ENCODE assay signal across 12 cellular contexts in genomic region chr3:149004622-149005021, GRCh38. TPM values are rescaled to one million over a fixed set of nuclear protein-coding genes. Genes with fewer than 3 reads are reported as not detected.
A peak's percentile ranks its signal among the peaks of the same experiment; 100 is the strongest.
DNase-seq lines count a peak whose midpoint lies in the region; ATAC-seq, FAIRE-seq and TF ChIP-seq lines count a peak whose summit lies in the region.
"Had no signal": no experiment of that assay in that cellular context is flagged by ENCODE, and none has a peak within 500 bp of the region (broad histone marks: within the 10 kb centered on the region; RNA-seq: fewer than 3 reads in every experiment).

No MANE protein-coding gene starts in this region.

- TF ChIP-seq POLR2A in HepG2 (IDR thresholded peaks at IDR 0.05; ENCODE audit: insufficient read depth in 1 of 2, low read depth in 2 of 2, low read length in 2 of 2): no peak

- peaks cover 10% of the 10 kb centered on the region for H3K36me3 Mint-ChIP-seq in astrocyte (ENCODE audit: low read depth, unreplicated experiment)

- no TSS peak for BruUV-seq in HepG2 (replicated peaks; lab: Mats Ljungman, UMichigan)

- H3K27ac Mint-ChIP-seq in astrocyte (ENCODE audit: unreplicated experiment): peak overlapping the region; percentile 61
- H3K27ac Mint-ChIP-seq: activated CD4-positive, alpha-beta memory T cell treated with anti-CD3 and anti-CD28 coated beads for 36 hours; stimulated activated memory B cell treated with anti-CD40 and anti-IgM and Interleukin-4, amounts not matched to agents 10 μg/mL and 1 μg/mL and 100 μg/mL, for 72 hours had no signal

- no peaks in the 10 kb centered on the region for H3K27me3 Mint-ChIP-seq in astrocyte (ENCODE audit: low read depth, unreplicated experiment)
- H3K27me3 Mint-ChIP-seq: activated CD4-positive, alpha-beta memory T cell treated with anti-CD3 and anti-CD28 coated beads for 36 hours; CD4-positive, CD25-positive, alpha-beta regulatory T cell; stimulated activated memory B cell treated with anti-CD40 and anti-IgM and Interleukin-4, amounts not matched to agents 10 μg/mL and 1 μg/mL and 100 μg/mL, for 72 hours had no signal

- H3K4me1 ChIP-seq in BLaER1 (peaks cover 26% of the 10 kb centered on the region), astrocyte (ENCODE audit: insufficient read depth, low read length) (peaks cover 7% of the 10 kb centered on the region), HepG2 (ENCODE audit: insufficient read depth, low read length) (peaks cover 14% of the 10 kb centered on the region)

- in situ Hi-C loops in HepG2 (cut with HindIII; ENCODE audit: extremely low pct_ligation_motif_present, low pct_unique_long_range_greater_than_20kb): no loop called here

- no peak overlapping the region for H3K4me3 Mint-ChIP-seq in astrocyte (ENCODE audit: unreplicated experiment)
- H3K4me3 Mint-ChIP-seq: activated CD4-positive, alpha-beta memory T cell treated with anti-CD3 and anti-CD28 coated beads for 36 hours; CD4-positive, CD25-positive, alpha-beta regulatory T cell; stimulated activated memory B cell treated with anti-CD40 and anti-IgM and Interleukin-4, amounts not matched to agents 10 μg/mL and 1 μg/mL and 100 μg/mL, for 72 hours had no signal

- no peak for ATAC-seq in HepG2
- no peak for ATAC-seq in GM18517 (IDR thresholded peaks at IDR 0.05; ENCODE audit: unreplicated experiment)

- no peak overlapping the region for H3K4me3 ChIP-seq in BLaER1
- H3K4me3 ChIP-seq in astrocyte (ENCODE audit: insufficient read depth, low read depth, low read length): no peak overlapping the region
- H3K4me3 ChIP-seq in HepG2 (replicated peaks in 1 of 3; ENCODE audit: insufficient read depth in 1 of 3, low read depth in 2 of 3, low read length in 3 of 3): no peak overlapping the region

- no peak for TF ChIP-seq RAD21 in HepG2 (CRISPR knock-in tag; IDR thresholded peaks at IDR 0.05)

- H4K20me1 ChIP-seq in BLaER1 (0 out of 2 replicates have a peak, but pooled peaks cover 8% of the 10 kb centered on the region), astrocyte (ENCODE audit: insufficient read depth, low read length) (no peaks in the 10 kb centered on the region), HepG2 (ENCODE audit: insufficient read depth, low read length) (no peaks in the 10 kb centered on the region)

- DNase-seq in NCI-H1092 (lab: John Stamatoyannopoulos, UW) (peak; percentile 82), astrocyte (ENCODE audit: low read depth) (no peak), HepG2 (ENCODE audit: low spot score) (no peak), amniotic stem cell (lab: John Stamatoyannopoulos, UW) (no peak), GM19238 (ENCODE audit: insufficient read length, low spot score) (no peak)
- no peak for DNase-seq in stimulated activated CD4-positive, alpha-beta T cell treated with anti-CD3 and anti-CD28 coated beads, Interleukin-12 subunit alpha, Interleukin-12 subunit beta, amount 100 ng/mL, for 4 hours

- H3K4me1 Mint-ChIP-seq in astrocyte (ENCODE audit: low read depth, unreplicated experiment): peaks cover 7% of the 10 kb centered on the region

- TF ChIP-seq CTCF in astrocyte (IDR thresholded peaks at IDR 0.05; ENCODE audit: insufficient read depth, low read depth, low read length): no peak
- TF ChIP-seq CTCF in HepG2 (CRISPR knock-in tag; IDR thresholded peaks at IDR 0.05): no peak

- H2AFZ ChIP-seq in astrocyte (ENCODE audit: low read depth, low read length) (no peak overlapping the region), HepG2 (ENCODE audit: low read length) (no peak overlapping the region)

- H3K9ac ChIP-seq in BLaER1 (no peak overlapping the region), astrocyte (ENCODE audit: low read length) (peak overlapping the region; percentile 31), HepG2 (ENCODE audit: insufficient read depth, low read depth, low read length) (no peak overlapping the region)

- FAIRE-seq in astrocyte (lab: Jason Lieb, UNC): no peak
- no peak for FAIRE-seq in HepG2 (lab: Jason Lieb, UNC)
- FAIRE-seq: bronchial epithelial cell had no signal

- H3K27me3 ChIP-seq in BLaER1 (no peaks in the 10 kb centered on the region), astrocyte (ENCODE audit: insufficient read depth, low read length) (no peaks in the 10 kb centered on the region), HepG2 (ENCODE audit: control insufficient read depth in 1 of 2, insufficient read depth in 2 of 2, low read length in 2 of 2) (no peaks in the 10 kb centered on the region)

- WGBS in HepG2 (ENCODE audit: low lambda C conversion rate): 67% methylated on average over 4 of the region's 4 CpGs

- no peaks in the 10 kb centered on the region for H3K9me3 Mint-ChIP-seq in astrocyte (ENCODE audit: unreplicated experiment)
- H3K9me3 Mint-ChIP-seq: activated CD4-positive, alpha-beta memory T cell treated with anti-CD3 and anti-CD28 coated beads for 36 hours; CD4-positive, CD25-positive, alpha-beta regulatory T cell; stimulated activated memory B cell treated with anti-CD40 and anti-IgM and Interleukin-4, amounts not matched to agents 10 μg/mL and 1 μg/mL and 100 μg/mL, for 72 hours had no signal

- H3K79me2 ChIP-seq in astrocyte (ENCODE audit: insufficient read depth, low read length): no peaks in the 10 kb centered on the region
- H3K79me2 ChIP-seq in HepG2 (ENCODE audit: insufficient read depth, low read length): no peaks in the 10 kb centered on the region

- H3K9me3 ChIP-seq in BLaER1 (no peaks in the 10 kb centered on the region), astrocyte (ENCODE audit: insufficient read depth, low read depth, low read length) (no peaks in the 10 kb centered on the region), HepG2 (ENCODE audit: low read length) (no peaks in the 10 kb centered on the region)

- H3K27ac ChIP-seq in BLaER1 (no peak overlapping the region), astrocyte (ENCODE audit: low read depth, low read length) (no peak overlapping the region), HepG2 (ENCODE audit: extremely low read length, insufficient read depth, low read length) (no peak overlapping the region)

- CTCF ChIA-PET in HepG2 (lab: Yijun Ruan, JAX; ENCODE audit: low intra/inter-chr PET ratio, low total read pairs): no interaction called here

- peak overlapping the region; percentile 52 for H3K4me2 ChIP-seq in BLaER1
- no peak overlapping the region for H3K4me2 ChIP-seq in astrocyte (ENCODE audit: low read length)
- H3K4me2 ChIP-seq in HepG2 (ENCODE audit: low read depth, low read length): no peak overlapping the region

- TF ChIP-seq EP300 in HepG2 (IDR thresholded peaks at IDR 0.05; ENCODE audit: low read depth in 2 of 2, low read length in 2 of 2) (no peak), HepG2 (CRISPR knock-in tag; IDR thresholded peaks at IDR 0.05; ENCODE audit: borderline replicate concordance) (no peak)

- H3K36me3 ChIP-seq in BLaER1 (peaks cover 37% of the 10 kb centered on the region), astrocyte (ENCODE audit: insufficient read depth, low read length) (peaks cover 3% of the 10 kb centered on the region), HepG2 (replicated peaks in 1 of 2; ENCODE audit: control insufficient read depth in 1 of 2, insufficient read depth in 2 of 2, low read length in 2 of 2) (peaks cover 2 to 17% of the 10 kb centered on the region in 2 experiments; a peak in 3 of 5 replicates)

- intact Hi-C loops in HepG2 (cut with micrococcal nuclease; ENCODE audit: unreplicated experiment): no loop called here

- POLR2A ChIA-PET in HepG2 (lab: Yijun Ruan, JAX): interaction anchor here (1.8 kb wide), 1 partner anchor 13 kb away, joined by 3 read pairs; the partner anchor contains the start of gene GYG1

TF ChIP-seq in HepG2, 621 proteins besides CTCF, POLR2A, EP300 and RAD21 (continues in another document):
- peak; percentile 37; the same call in 1 of the 2 replicates for TF ChIP-seq TFAP4 (IDR thresholded peaks at IDR 0.05; ENCODE audit: borderline replicate concordance, low read depth)

RNA-seq across cellular contexts. Expression of gene GYG1, which starts 13.3 kb away (rescaled TPM):
- total RNA-seq in astrocyte: 38.1 and 41.9 TPM in 2 replicates
- total RNA-seq in HepG2 (2016; rRNA removed; fragmentation: Illumina TruSeq; extraction: Trizol): 28.1 and 52.1 TPM in 2 replicates
- 29.8 and 30.1 TPM in 2 replicates for total RNA-seq in HepG2 (2016; cell fraction: cytosol; rRNA removed; fragmentation: Illumina TruSeq; extraction: Trizol; ENCODE audit: low read depth)
- total RNA-seq in HepG2 (2016; cell fraction: insoluble cytoplasmic fraction; rRNA removed; fragmentation: Illumina TruSeq; extraction: Trizol): 29.9 and 49.6 TPM in 2 replicates
- total RNA-seq in HepG2 (2016; cell fraction: membrane; rRNA removed; fragmentation: Illumina TruSeq; extraction: Trizol): 48.6 and 49.9 TPM in 2 replicates
- total RNA-seq in HepG2 (2016; cell fraction: nucleus; rRNA removed; fragmentation: Illumina TruSeq; extraction: Trizol): 19.3 and 23.2 TPM in 2 replicates
- 12.6 and 15.7 TPM in 2 replicates for polyA plus RNA-seq in HepG2 (2011; rRNA removed)
- 12.4 and 14.4 TPM in 2 replicates for polyA plus RNA-seq in HepG2 (2011; cell fraction: cytosol; rRNA removed)
- polyA plus RNA-seq in HepG2 (2011; cell fraction: nucleus; rRNA removed): 6.8 and 22.5 TPM in 2 replicates
- 25.0 and 29.0 TPM in 2 replicates for polyA plus RNA-seq in HepG2 (2012)
- polyA plus RNA-seq in HepG2 (2016; cell fraction: cytosol; fragmentation: Illumina TruSeq; extraction: Trizol; ENCODE audit: low read depth): 37.1 and 42.6 TPM in 2 replicates
- 61.5 and 63.2 TPM in 2 replicates for polyA plus RNA-seq in HepG2 (2016; cell fraction: insoluble cytoplasmic fraction; fragmentation: Illumina TruSeq; extraction: Trizol; ENCODE audit: low read depth)
- 44.2 and 46.2 TPM in 2 replicates for polyA plus RNA-seq in HepG2 (2016; cell fraction: membrane; fragmentation: Illumina TruSeq; extraction: Trizol; ENCODE audit: low read depth)
- polyA plus RNA-seq in HepG2 (2016; cell fraction: nucleus; fragmentation: Illumina TruSeq; extraction: Trizol; ENCODE audit: insufficient read depth, low read depth): 28.3 and 28.8 TPM in 2 replicates
- polyA minus RNA-seq in HepG2 (2011; rRNA and poly(A)+ RNA removed; ENCODE audit: low replicate concordance): 20.7 and 24.7 TPM in 2 replicates
- 20.1 and 21.1 TPM in 2 replicates for polyA minus RNA-seq in HepG2 (2011; cell fraction: cytosol; rRNA and poly(A)+ RNA removed)
- polyA minus RNA-seq in HepG2 (2011; cell fraction: nucleus; rRNA and poly(A)+ RNA removed): 16.4 and 23.9 TPM in 2 replicates
